Comparison of ENCODE assay signal across 24 cellular contexts in genomic region chr16:2699791-2700600, GRCh38.
"Had no signal": no experiment of that assay in that cellular context is flagged by ENCODE, and none has a peak within 500 bp of the region (broad histone marks: within the 10 kb centered on the region; RNA-seq: fewer than 3 reads in every experiment).

No MANE protein-coding gene starts in this region.

- H3K4me3 ChIP-seq: breast epithelium, ovary, spleen, suprapubic skin, tibial nerve had no signal

- H3K9me3 ChIP-seq: breast epithelium, ovary, spleen, suprapubic skin, tibial nerve had no signal

- DNase-seq: activated CD4-positive, alpha-beta T cell treated with anti-CD3 and anti-CD28 coated beads for 36 hours; activated CD4-positive, CD25-positive, alpha-beta regulatory T cell; activated CD8-positive, alpha-beta memory T cell treated with anti-CD3 and anti-CD28 coated beads, Interleukin-2, amount 10 ng/mL, durations not matched to agents 7 days and 5 days; activated CD8-positive, alpha-beta T cell treated with anti-CD3 and anti-CD28 coated beads, Interleukin-2, amount 10 ng/mL, durations not matched to agents 7 days and 5 days; activated naive CD8-positive, alpha-beta T cell treated with anti-CD3 and anti-CD28 coated beads, Interleukin-2, amount 50 U/mL, for 24 hours; activated T-cell treated with anti-CD3 and anti-CD28 coated beads, Interleukin-2, amount 50 U/mL, for 48 hours; dermis blood vessel endothelial cell; effector CD8-positive, alpha-beta T cell; glutamatergic neuron; left ventricle myocardium superior; naive B cell; nephron progenitor cell; spleen; stimulated activated naive CD4-positive, alpha-beta T cell; T-cell had no signal

- ATAC-seq: activated CD4-positive, alpha-beta T cell treated with anti-CD3 and anti-CD28 coated beads for 36 hours; activated CD8-positive, alpha-beta memory T cell treated with anti-CD3 and anti-CD28 coated beads, Interleukin-2, amount 10 ng/mL, durations not matched to agents 7 days and 5 days; activated CD8-positive, alpha-beta T cell treated with anti-CD3 and anti-CD28 coated beads, Interleukin-2, amount 10 ng/mL, durations not matched to agents 7 days and 5 days; activated naive CD8-positive, alpha-beta T cell treated with anti-CD3 and anti-CD28 coated beads, Interleukin-2, amount 50 U/mL, for 24 hours; left ventricle myocardium superior; T-cell had no signal

- FAIRE-seq: colon, endometrium, frontal cortex, islet of Langerhans had no signal

- H3K27ac ChIP-seq: breast epithelium, epithelial cell of prostate, ovary, spleen, suprapubic skin, tibial nerve had no signal

- H3K27me3 ChIP-seq: breast epithelium, ovary, spleen, suprapubic skin, tibial nerve had no signal

- H3K4me1 ChIP-seq: spleen, suprapubic skin, tibial nerve had no signal

- H3K36me3 ChIP-seq: ovary had no signal
